9 cellular contexts compared by ENCODE assay signal in the genomic region with DNA sequence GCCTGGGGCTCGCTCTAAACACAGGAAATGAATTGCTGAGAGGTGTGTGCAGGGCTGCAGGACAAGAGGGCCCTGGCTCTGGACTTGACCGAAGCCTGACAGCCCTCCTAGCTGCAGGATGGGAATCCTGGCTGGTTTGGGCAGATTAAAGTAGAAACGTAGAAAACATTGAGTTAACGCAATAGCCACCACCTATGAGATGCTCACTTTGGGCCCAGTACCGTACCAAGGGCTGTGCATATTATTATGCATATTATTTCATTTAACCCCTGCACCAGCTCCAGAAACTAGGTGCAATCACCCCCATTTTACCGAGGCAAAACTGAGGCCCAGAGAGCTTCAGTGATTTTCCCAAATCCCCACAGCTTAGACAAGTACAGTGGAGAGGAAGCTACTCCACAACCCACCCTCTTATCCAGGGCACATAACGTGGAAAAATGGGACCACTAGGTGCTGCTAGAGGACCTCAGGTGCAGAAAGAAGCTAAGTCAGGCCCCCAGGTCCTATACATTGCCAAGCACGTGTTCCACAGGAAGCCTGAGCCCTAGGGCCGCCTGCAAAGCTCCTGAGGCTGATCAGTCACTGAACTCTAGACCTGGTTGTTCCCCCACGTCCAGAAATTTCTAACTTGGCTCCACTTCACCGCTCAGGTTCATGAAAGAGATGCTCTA.
A peak's percentile ranks its signal among the peaks of the same experiment; 100 is the strongest.
DNase-seq lines count a peak whose midpoint lies in the region; ATAC-seq, FAIRE-seq and TF ChIP-seq lines count a peak whose summit lies in the region.
"Had no signal": no experiment of that assay in that cellular context is flagged by ENCODE, and none has a peak within 500 bp of the region (broad histone marks: within the 10 kb centered on the region; RNA-seq: fewer than 3 reads in every experiment).

No MANE protein-coding gene starts in this region.

- no peak overlapping the region for H3K4me3 ChIP-seq in GM06990 (replicated peaks; ENCODE audit: low read depth, low read length)
- H3K4me3 ChIP-seq in K562, result no peak overlapping the region
- H3K4me3 ChIP-seq in osteoblast (ENCODE audit: insufficient read depth, low read length), result no peak overlapping the region
- H3K4me3 ChIP-seq: thoracic aorta had no signal

- WGBS in K562 (ENCODE audit: insufficient coverage, low coverage, missing lambda C conversion rate), result 9% methylated on average over 11 of the region's 11 CpGs

- H3K27me3 ChIP-seq in GM06990 (replicated peaks; ENCODE audit: control insufficient read depth, insufficient read depth, low read length) (peaks cover 2% of the 10 kb centered on the region; the same call in 1 of the 2 replicates), K562 (ENCODE audit: control insufficient read depth in 2 of 2, insufficient read depth in 2 of 2, low read length in 2 of 2) (peaks cover 15 to 49% of the 10 kb centered on the region in 2 experiments), osteoblast (ENCODE audit: insufficient read depth, low read length) (peaks cover 20% of the 10 kb centered on the region)

- POLR2A ChIA-PET in K562 (lab: Yijun Ruan, JAX), result interaction anchor here (0.6 kb wide), 1 partner anchor 290 kb away, joined by 4 read pairs; no protein-coding TSS in a partner anchor

- no peak overlapping the region; the same call in 1 of the 2 replicates for H3K4me2 ChIP-seq in K562 (ENCODE audit: insufficient read depth, low read length)
- H3K4me2 ChIP-seq in osteoblast (ENCODE audit: insufficient read depth, low read length), result no peak overlapping the region

- H2AFZ ChIP-seq in K562 (ENCODE audit: low read depth, low read length), result peak overlapping the region; percentile 69
- no peak overlapping the region for H2AFZ ChIP-seq in osteoblast (ENCODE audit: low read length)

- H3K79me2 ChIP-seq in K562 (ENCODE audit: control insufficient read depth, insufficient read depth, low read length) (no peaks in the 10 kb centered on the region), osteoblast (ENCODE audit: insufficient read depth, low read length) (no peaks in the 10 kb centered on the region)

- peak; percentile 73 for TF ChIP-seq CTCF in GM06990 (IDR thresholded peaks at IDR 0.05; ENCODE audit: insufficient read depth, low read length, poor library complexity, severe bottlenecking)
- peak; percentile 79 to 85 (median 81) for TF ChIP-seq CTCF in K562 (IDR thresholded peaks at IDR 0.05 in 2 of 3, conservative IDR thresholded peaks at IDR 0.05 in 1 of 3; ENCODE audit: insufficient read depth in 2 of 3, low read depth in 1 of 3, low read length in 3 of 3)
- peak; percentile 62 for TF ChIP-seq CTCF in osteoblast (IDR thresholded peaks at IDR 0.05; ENCODE audit: extremely low read depth, low read depth, low read length)

- FAIRE-seq in K562 (lab: Jason Lieb, UNC), result no peak

- in situ Hi-C loops in K562 (cut with MboI), result loop anchor here (5.0 kb wide), 2 partner anchors 350 to 415 kb away; no protein-coding TSS in a partner anchor

- H3K9ac ChIP-seq in K562 (ENCODE audit: insufficient read depth in 1 of 2, low read depth in 2 of 2, low read length in 2 of 2), result no peak overlapping the region; a peak in 1 of 4 replicates

- DNase-seq in AG08395 (ENCODE audit: low spot score) (peak; percentile 39), GM06990 (ENCODE audit: extremely low read depth, insufficient read length) (no peak), NCI-H2227 (lab: John Stamatoyannopoulos, UW; ENCODE audit: unreplicated experiment) (peak; percentile 46), K562 (ENCODE audit: extremely low read depth in 1 of 4, low spot score in 3 of 4) (peak; percentile 65 to 76 (median 66)), osteoblast (ENCODE audit: insufficient read length, low spot score, missing footprints) (no peak)

- no peak for TF ChIP-seq POLR2A in K562 (conservative IDR thresholded peaks at IDR 0.05)

- CTCF ChIA-PET in K562 (lab: Yijun Ruan, JAX; ENCODE audit: low intra/inter-chr PET ratio), result interaction anchor here (0.6 to 0.8 kb wide), 2 partner anchors 14 to 349 kb away, joined by 4 read pairs; no protein-coding TSS in a partner anchor

- H3K9me3 ChIP-seq in K562 (replicated peaks; ENCODE audit: control insufficient read depth, insufficient read depth, low read depth, low read length) (no peaks in the 10 kb centered on the region), osteoblast (ENCODE audit: low read depth, low read length) (no peaks in the 10 kb centered on the region)
- H3K9me3 ChIP-seq: thoracic aorta had no signal

- H3K9me1 ChIP-seq in K562 (ENCODE audit: control insufficient read depth, insufficient read depth, low read length), result no peaks in the 10 kb centered on the region

- peak; percentile 97 for ATAC-seq in K562
- no peak for ATAC-seq in HG02623 (IDR thresholded peaks at IDR 0.05; ENCODE audit: unreplicated experiment)
- ATAC-seq in GM19023 (IDR thresholded peaks at IDR 0.05; ENCODE audit: unreplicated experiment), result no peak
- no peak for ATAC-seq in HG03175 (IDR thresholded peaks at IDR 0.05; ENCODE audit: unreplicated experiment)

- intact Hi-C loops in K562 (cut with micrococcal nuclease), result loop anchor here (5.0 kb wide), 1 partner anchor 45 kb away; no protein-coding TSS in a partner anchor

- BruUV-seq in K562 (replicated peaks; lab: Mats Ljungman, UMichigan), result no TSS peak

- TF ChIP-seq EP300 in K562 (IDR thresholded peaks at IDR 0.05; ENCODE audit: low read length), result no peak

- no peaks in the 10 kb centered on the region for H3K36me3 ChIP-seq in GM06990 (ENCODE audit: control insufficient read depth, insufficient read depth, low read length)
- H3K36me3 ChIP-seq in K562 (ENCODE audit: control insufficient read depth, insufficient read depth, low read length), result no peaks in the 10 kb centered on the region
- H3K36me3 ChIP-seq in osteoblast (ENCODE audit: insufficient read depth, low read length), result no peaks in the 10 kb centered on the region

- H4K20me1 ChIP-seq in K562 (replicated peaks; ENCODE audit: control insufficient read depth, insufficient read depth, low read length) (0 out of 2 replicates have a peak, but pooled peaks cover 4% of the 10 kb centered on the region), osteoblast (ENCODE audit: insufficient read depth, low read length) (peaks cover 2% of the 10 kb centered on the region)

- H3K27ac ChIP-seq in K562 (ENCODE audit: extremely low read depth, low read depth, low read length), result no peak overlapping the region
- no peak overlapping the region for H3K27ac ChIP-seq in osteoblast (ENCODE audit: low read depth, low read length)

- H3K4me1 ChIP-seq in K562 (replicated peaks in 1 of 2; ENCODE audit: control insufficient read depth in 2 of 2, insufficient read depth in 2 of 2, low read length in 2 of 2), result peaks cover 0 to 3% of the 10 kb centered on the region in 2 experiments; a peak in 2 of 5 replicates
- H3K4me1 ChIP-seq in osteoblast (ENCODE audit: insufficient read depth, low read length), result no peaks in the 10 kb centered on the region

- peak; percentile 59 to 89 for TF ChIP-seq RAD21 in K562 (CRISPR knock-in tag; conservative IDR thresholded peaks at IDR 0.05 in 1 of 2, IDR thresholded peaks at IDR 0.05 in 1 of 2)

TF ChIP-seq in K562, 482 proteins besides CTCF, POLR2A, EP300 and RAD21 (continues in another document):
- TF ChIP-seq, protein P1, sequence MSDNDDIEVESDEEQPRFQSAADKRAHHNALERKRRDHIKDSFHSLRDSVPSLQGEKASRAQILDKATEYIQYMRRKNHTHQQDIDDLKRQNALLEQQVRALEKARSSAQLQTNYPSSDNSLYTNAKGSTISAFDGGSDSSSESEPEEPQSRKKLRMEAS (CRISPR knock-in tag; IDR thresholded peaks at IDR 0.05), result peak; percentile 66
- peak; percentile 29; the same call in 1 of the 2 replicates for TF ChIP-seq NFE2 (IDR thresholded peaks at IDR 0.05; ENCODE audit: low read depth)
- TF ChIP-seq, protein P2, sequence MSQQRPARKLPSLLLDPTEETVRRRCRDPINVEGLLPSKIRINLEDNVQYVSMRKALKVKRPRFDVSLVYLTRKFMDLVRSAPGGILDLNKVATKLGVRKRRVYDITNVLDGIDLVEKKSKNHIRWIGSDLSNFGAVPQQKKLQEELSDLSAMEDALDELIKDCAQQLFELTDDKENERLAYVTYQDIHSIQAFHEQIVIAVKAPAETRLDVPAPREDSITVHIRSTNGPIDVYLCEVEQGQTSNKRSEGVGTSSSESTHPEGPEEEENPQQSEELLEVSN (IDR thresholded peaks at IDR 0.05; ENCODE audit: borderline replicate concordance in 1 of 2, extremely low read depth in 1 of 2, insufficient read depth in 1 of 2, insufficient read length in 1 of 2, low read depth in 1 of 2, low read length in 1 of 2, poor library complexity in 1 of 2, severe bottlenecking in 1 of 2), result peak; percentile 26 to 63
- no peak for TF ChIP-seq CREBBP (IDR thresholded peaks at IDR 0.05; ENCODE audit: low read depth, low read length)
- no peak for TF ChIP-seq KLF1 (tag; IDR thresholded peaks at IDR 0.05)
- TF ChIP-seq SMC3 (conservative IDR thresholded peaks at IDR 0.05; ENCODE audit: insufficient read depth, low read depth, low read length), result peak; percentile 69
- TF ChIP-seq FOXA3 (CRISPR knock-in tag; conservative IDR thresholded peaks at IDR 0.05 in 1 of 2, IDR thresholded peaks at IDR 0.05 in 1 of 2), result no peak
- TF ChIP-seq TOE1 (IDR thresholded peaks at IDR 0.05; ENCODE audit: borderline replicate concordance), result no peak
- no peak for TF ChIP-seq TOE1 (CRISPR knock-in tag; IDR thresholded peaks at IDR 0.05; ENCODE audit: borderline replicate concordance, low read depth)
- TF ChIP-seq, protein P3, sequence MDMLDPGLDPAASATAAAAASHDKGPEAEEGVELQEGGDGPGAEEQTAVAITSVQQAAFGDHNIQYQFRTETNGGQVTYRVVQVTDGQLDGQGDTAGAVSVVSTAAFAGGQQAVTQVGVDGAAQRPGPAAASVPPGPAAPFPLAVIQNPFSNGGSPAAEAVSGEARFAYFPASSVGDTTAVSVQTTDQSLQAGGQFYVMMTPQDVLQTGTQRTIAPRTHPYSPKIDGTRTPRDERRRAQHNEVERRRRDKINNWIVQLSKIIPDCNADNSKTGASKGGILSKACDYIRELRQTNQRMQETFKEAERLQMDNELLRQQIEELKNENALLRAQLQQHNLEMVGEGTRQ (CRISPR knock-in tag; IDR thresholded peaks at IDR 0.05), result peak; percentile 38
- peak; percentile 91 for TF ChIP-seq MYC (IDR thresholded peaks at IDR 0.05; ENCODE audit: low read depth, low read length)
- TF ChIP-seq MYC (CRISPR knock-in tag; IDR thresholded peaks at IDR 0.05; ENCODE audit: borderline replicate concordance, low read depth), result no peak
- no peak for TF ChIP-seq DDX20 (tag; IDR thresholded peaks at IDR 0.05; ENCODE audit: low read depth)
- TF ChIP-seq TAF1 (IDR thresholded peaks at IDR 0.05; ENCODE audit: control insufficient read depth, extremely low read depth, insufficient read depth, low read length, severe bottlenecking), result no peak
- TF ChIP-seq RCOR1 (IDR thresholded peaks at IDR 0.05; ENCODE audit: borderline replicate concordance in 1 of 2, low read depth in 2 of 2, low read length in 2 of 2), result peak in 1 of 2 experiments; percentile 58; a peak in 1 of 4 replicates
- peak; percentile 80 for TF ChIP-seq L3MBTL2 (IDR thresholded peaks at IDR 0.05)
- TF ChIP-seq KLF16 (IDR thresholded peaks at IDR 0.05), result peak; percentile 56; the same call in 1 of the 2 replicates

Comparison
In these comparisons a context has a peak if more than half of its experiments do, and no peak if none do; other contexts are left out.
1. DNase-seq: peak in AG08395 (single experiment), NCI-H2227 (single experiment) and K562 (4 of 4); none in GM06990 (single experiment) and osteoblast (single experiment).
2. Peak in every context shown above with its lines, with median percentiles within 50 percentile points of each other: CTCF ChIP-seq.